1 cellular context compared by ENCODE assay signal in genomic region chr3:10093678-10094077, GRCh38.
TF ChIP-seq lines count a peak whose summit lies in the region.

No MANE protein-coding gene starts in this region.

TF ChIP-seq in HepG2, 621 proteins besides CTCF, POLR2A, EP300 and RAD21:
- TF ChIP-seq ASH2L (IDR thresholded peaks at IDR 0.05; ENCODE audit: insufficient read length, low read depth, low read length): no peak
- TF ChIP-seq CEBPB (IDR thresholded peaks at IDR 0.05; ENCODE audit: borderline replicate concordance, low read depth, low read length): peak; percentile 71; the same call in 1 of the 2 replicates
